1 cellular context compared by ENCODE assay signal in genomic region chr6:80333342-80333741, GRCh38.
TF ChIP-seq lines count a peak whose summit lies in the region.

No MANE protein-coding gene starts in this region.

TF ChIP-seq in WTC11, 78 proteins besides CTCF, POLR2A, EP300 and RAD21 (continued from another document):
- no peak for TF ChIP-seq ATF2 (CRISPR knock-in tag; IDR thresholded peaks at IDR 0.05; ENCODE audit: borderline replicate concordance, low read depth)
- TF ChIP-seq ZNF219 (CRISPR knock-in tag; IDR thresholded peaks at IDR 0.05; ENCODE audit: borderline replicate concordance) = no peak
- TF ChIP-seq ZBTB43 (CRISPR knock-in tag; IDR thresholded peaks at IDR 0.05) = no peak
- TF ChIP-seq TP53 (CRISPR knock-in tag; IDR thresholded peaks at IDR 0.05) = no peak
- no peak for TF ChIP-seq TCF7 (CRISPR knock-in tag; IDR thresholded peaks at IDR 0.05; ENCODE audit: low read depth)
- no peak for TF ChIP-seq MYBL2 (CRISPR knock-in tag; IDR thresholded peaks at IDR 0.05)
- no peak for TF ChIP-seq ZNF423 (CRISPR knock-in tag; IDR thresholded peaks at IDR 0.05)
- TF ChIP-seq EMX1 (CRISPR knock-in tag; IDR thresholded peaks at IDR 0.05) = no peak
- no peak for TF ChIP-seq ZNF532 (CRISPR knock-in tag; IDR thresholded peaks at IDR 0.05; ENCODE audit: borderline replicate concordance)
